Comparison of ENCODE assay signal across 30 cellular contexts in the genomic region with DNA sequence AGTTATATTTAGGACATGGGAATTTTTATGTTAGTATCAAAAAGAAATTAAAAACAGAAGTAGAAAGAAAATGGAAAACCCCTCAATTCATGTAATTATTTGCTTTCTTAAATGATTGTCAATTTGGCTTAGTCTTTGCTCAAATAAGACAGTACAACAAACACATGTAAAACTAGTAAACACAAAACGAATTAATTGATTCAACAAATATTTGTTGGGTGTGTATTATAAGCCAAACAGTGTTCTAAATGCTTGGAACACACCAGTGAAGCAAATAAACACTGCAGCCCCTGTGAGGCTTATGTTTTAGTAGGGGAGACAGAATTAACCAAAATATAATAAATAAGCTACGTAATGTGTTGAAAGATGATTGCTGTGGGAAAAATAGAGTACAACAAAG.
"Had no signal": no experiment of that assay in that cellular context is flagged by ENCODE, and none has a peak within 500 bp of the region (broad histone marks: within the 10 kb centered on the region; RNA-seq: fewer than 3 reads in every experiment).

No MANE protein-coding gene starts in this region.

- DNase-seq: activated CD4-positive, alpha-beta memory T cell treated with anti-CD3 and anti-CD28 coated beads, Interleukin-2, amount 10 ng/mL, durations not matched to agents 7 days and 5 days; activated CD4-positive, alpha-beta T cell treated with anti-CD3 and anti-CD28 coated beads for 1 hour; activated CD4-positive, alpha-beta T cell treated with anti-CD3 and anti-CD28 coated beads for 36 hours; activated CD4-positive, alpha-beta T cell treated with anti-CD3 and anti-CD28 coated beads for 48 hours; activated CD4-positive, alpha-beta T cell treated with anti-CD3 and anti-CD28 coated beads, Interleukin-2, amount 10 ng/mL, durations not matched to agents 7 days and 5 days; activated CD4-positive, alpha-beta T cell treated with anti-CD3 and anti-CD28 coated beads, Interleukin-2, amount 50 U/mL, for 48 hours; activated CD4-positive, CD25-positive, alpha-beta regulatory T cell; activated CD8-positive, alpha-beta memory T cell treated with anti-CD3 and anti-CD28 coated beads for 24 hours; activated CD8-positive, alpha-beta memory T cell treated with anti-CD3 and anti-CD28 coated beads, Interleukin-2, amount 10 ng/mL, durations not matched to agents 7 days and 5 days; activated CD8-positive, alpha-beta memory T cell treated with anti-CD3 and anti-CD28 coated beads, Interleukin-2, amount 50 U/mL, for 48 hours; activated CD8-positive, alpha-beta T cell treated with anti-CD3 and anti-CD28 coated beads, Interleukin-2, amount 10 ng/mL, durations not matched to agents 7 days and 5 days; activated effector memory CD4-positive, alpha-beta T cell treated with Interleukin-2 at 50 U/mL for 16 hours; activated gamma-delta T cell; activated naive CD4-positive, alpha-beta T cell treated with anti-CD3 and anti-CD28 coated beads, Interleukin-2, amount 10 ng/mL, durations not matched to agents 7 days and 5 days; activated naive CD4-positive, alpha-beta T cell treated with Interleukin-2 at 50 U/mL for 16 hours; activated naive CD8-positive, alpha-beta T cell treated with anti-CD3 and anti-CD28 coated beads for 36 hours; activated T-cell treated with anti-CD3 and anti-CD28 coated beads, Interleukin-2, amount 50 U/mL, for 24 hours; activated T-cell treated with anti-CD3 and anti-CD28 coated beads, Interleukin-2, amount 50 U/mL, for 48 hours; amygdala; anterior cingulate cortex; caudate nucleus; cerebellar nuclear complex; T-helper 1 cell; T-helper 2 cell; T-helper 9 cell; WERI-Rb-1 had no signal

- H3K4me3 ChIP-seq: ascending aorta, cardiac muscle cell had no signal

- H3K27ac ChIP-seq: ascending aorta, cardiac muscle cell, WERI-Rb-1 had no signal

- H3K27me3 ChIP-seq: ascending aorta, cardiac muscle cell had no signal

- FAIRE-seq: bronchial epithelial cell, TTC549 had no signal

- H3K36me3 ChIP-seq: ascending aorta, cardiac muscle cell, WERI-Rb-1 had no signal

- H3K4me1 ChIP-seq: ascending aorta had no signal
